Comparison of ENCODE assay signal across 13 cellular contexts in genomic region chr2:182920631-182921056, GRCh38. TPM values are rescaled to one million over a fixed set of nuclear protein-coding genes. Genes with fewer than 3 reads are reported as not detected.
A peak's percentile ranks its signal among the peaks of the same experiment; 100 is the strongest.
DNase-seq lines count a peak whose midpoint lies in the region; ATAC-seq and TF ChIP-seq lines count a peak whose summit lies in the region.
"Had no signal": no experiment of that assay in that cellular context is flagged by ENCODE, and none has a peak within 500 bp of the region (broad histone marks: within the 10 kb centered on the region; RNA-seq: fewer than 3 reads in every experiment).

No MANE protein-coding gene starts in this region.

- no peaks in the 10 kb centered on the region for H3K9me3 ChIP-seq in esophagus muscularis mucosa

- intact Hi-C loops in esophagus muscularis mucosa (cut with DNase I), result no loop called here

- no peak overlapping the region for H3K27ac ChIP-seq in esophagus muscularis mucosa (replicated peaks in 1 of 4)

- 98% methylated on average over 5 of the region's 5 CpGs for WGBS in esophagus muscularis mucosa

- peaks cover 7% of the 10 kb centered on the region for H3K4me1 Mint-ChIP-seq in mesothelial cell of epicardium

- peak overlapping the region; percentile 30 for H3K27ac Mint-ChIP-seq in mesothelial cell of epicardium
- H3K27ac Mint-ChIP-seq: HFFc6 had no signal

- no peak for TF ChIP-seq POLR2A in esophagus muscularis mucosa (IDR thresholded peaks at IDR 0.05; ENCODE audit: low read depth)

- peaks cover 19% of the 10 kb centered on the region for H3K9me3 Mint-ChIP-seq in mesothelial cell of epicardium
- H3K9me3 Mint-ChIP-seq: HFFc6 had no signal

- H3K27me3 ChIP-seq in esophagus muscularis mucosa, result no peaks in the 10 kb centered on the region

- H3K36me3 Mint-ChIP-seq in mesothelial cell of epicardium, result peaks cover 63% of the 10 kb centered on the region

- H3K36me3 ChIP-seq in esophagus muscularis mucosa, result peaks cover 0 to 60% (median 20%) of the 10 kb centered on the region in 4 donors

- DNase-seq in mesothelial cell of epicardium (ENCODE audit: low spot score in 2 of 2, unreplicated experiment in 2 of 2), result no peak
- no peak for DNase-seq in stimulated activated CD4-positive, alpha-beta T cell treated with anti-CD3 and anti-CD28 coated beads, Interleukin-12 subunit alpha, Interleukin-12 subunit beta, amount 100 ng/mL, for 4 hours
- DNase-seq in esophagus muscularis mucosa (ENCODE audit: extremely low spot score), result no peak
- DNase-seq in NOMO-1 treated with DMSO at 0.1 percent for 48 hours (lab: John Stamatoyannopoulos, UW; ENCODE audit: unreplicated experiment), result no peak
- DNase-seq: activated T-cell treated with anti-CD3 and anti-CD28 coated beads for 4 hours, HFFc6, KG1, right cardiac atrium, trophoblast cell had no signal

- TF ChIP-seq EP300 in esophagus muscularis mucosa (IDR thresholded peaks at IDR 0.05), result no peak

- no peak overlapping the region for H3K4me3 Mint-ChIP-seq in mesothelial cell of epicardium
- H3K4me3 Mint-ChIP-seq: HFFc6 had no signal

- TF ChIP-seq CTCF in mesothelial cell of epicardium (IDR thresholded peaks at IDR 0.05; ENCODE audit: unreplicated experiment) (no peak), esophagus muscularis mucosa (IDR thresholded peaks at IDR 0.05) (no peak)

- H3K4me3 ChIP-seq in esophagus muscularis mucosa, result no peak overlapping the region

- peak; percentile 67 for ATAC-seq in GM18867 (IDR thresholded peaks at IDR 0.05; ENCODE audit: unreplicated experiment)
- ATAC-seq in GM21529 (IDR thresholded peaks at IDR 0.05; ENCODE audit: unreplicated experiment), result peak; percentile 76
- ATAC-seq in HG03354 (IDR thresholded peaks at IDR 0.05; ENCODE audit: poor library complexity, severe bottlenecking, unreplicated experiment), result peak; percentile 78
- ATAC-seq in HG03460 (IDR thresholded peaks at IDR 0.05; ENCODE audit: unreplicated experiment), result no peak
- ATAC-seq: right cardiac atrium had no signal

- H3K4me1 ChIP-seq in esophagus muscularis mucosa, result peaks cover 6 to 80% (median 40%) of the 10 kb centered on the region in 4 donors

- no peaks in the 10 kb centered on the region for H3K27me3 Mint-ChIP-seq in mesothelial cell of epicardium (ENCODE audit: low read depth)

RNA-seq across cellular contexts. Expression of gene FRZB, which starts 54.2 kb away (rescaled TPM):
- total RNA-seq in mesothelial cell of epicardium, result 12.1 to 13.0 TPM (median 12.6 TPM) in 3 replicates
- total RNA-seq in esophagus muscularis mucosa, result 10 to 100 TPM; 10.1 to 46.9 (median 13.1) TPM
